ENCODE assay signal across 8 cellular contexts in the genomic region with DNA sequence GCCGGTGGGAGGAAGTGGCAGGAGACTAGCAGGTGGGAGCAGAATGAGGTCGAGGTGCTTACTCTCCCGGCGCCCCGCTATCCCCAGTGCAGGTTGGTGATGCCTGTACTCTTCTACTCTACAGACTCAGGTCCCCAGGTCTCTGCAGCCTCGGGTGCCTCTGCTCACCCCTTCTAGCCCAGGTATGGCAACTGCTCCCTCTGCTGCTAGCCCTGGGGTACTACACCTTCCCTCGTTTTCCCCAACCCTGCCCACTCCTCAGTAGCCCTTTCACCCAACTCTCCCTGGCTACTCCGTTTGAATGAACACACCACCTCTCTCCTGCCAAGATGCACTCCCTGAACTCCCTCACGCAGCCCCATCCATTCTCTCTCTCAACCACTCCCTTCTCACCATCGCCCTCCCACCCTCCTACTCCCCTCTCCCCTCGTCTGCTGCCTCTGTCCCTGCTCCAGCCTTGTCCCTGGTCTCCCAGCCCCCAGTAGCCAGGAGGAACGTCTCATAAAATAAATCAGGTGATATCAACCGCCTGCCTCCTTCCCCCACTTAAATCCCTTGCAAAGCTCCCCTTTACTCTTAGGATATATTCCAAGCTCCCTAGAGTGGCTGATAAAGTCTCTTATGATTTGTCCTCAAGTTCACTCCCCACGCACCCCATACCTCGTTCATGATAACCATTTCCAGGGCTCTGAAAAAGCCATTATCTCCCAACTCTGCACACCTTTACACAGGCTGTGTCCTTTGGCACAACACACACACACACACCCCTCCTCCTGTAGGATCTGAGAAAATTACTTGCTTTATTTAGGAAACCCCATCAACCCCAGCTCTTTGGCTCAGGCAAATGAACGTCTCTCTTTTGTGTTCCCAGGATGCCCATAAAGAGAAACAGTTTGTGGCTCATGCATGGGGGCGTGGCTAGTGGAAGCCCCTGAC. TPM values are rescaled to one million over a fixed set of nuclear protein-coding genes. Genes with fewer than 3 reads are reported as not detected.
DNase-seq lines count a peak whose midpoint lies in the region; ATAC-seq lines count a peak whose summit lies in the region.

No MANE protein-coding gene starts in this region.

- no peak overlapping the region for H3K27ac Mint-ChIP-seq in memory B cell

- no peak overlapping the region for H3K4me3 Mint-ChIP-seq in memory B cell

- H3K4me3 ChIP-seq in BLaER1 treated with 17β-estradiol and CSF1 and Interleukin-3, amounts not matched to agents 10 nM and 100 nM: peak overlapping the region in 6 of 10 experiments; percentile 40 to 64 (median 49); a peak in 9 of 20 replicates
- H3K4me3 ChIP-seq in HAP-1 (no peak overlapping the region; the same call in 1 of the 2 replicates), ectodermal cell (ENCODE audit: insufficient read depth, low read depth, low read length) (peak overlapping the region; percentile 24)

- peaks cover 39% of the 10 kb centered on the region for H3K27me3 Mint-ChIP-seq in memory B cell

- WGBS in ectodermal cell, 2 experiments: 6% methylated on average over 17 of the region's 17 CpGs

- no peak overlapping the region for H3K9ac ChIP-seq in BLaER1 treated with 17β-estradiol and CSF1 and Interleukin-3, amounts not matched to agents 10 nM and 100 nM

- ATAC-seq in memory B cell (ENCODE audit: low read depth) (peak; percentile 76), HG02759 (IDR thresholded peaks at IDR 0.05; ENCODE audit: unreplicated experiment) (no peak)

- peaks cover 63 to 95% (median 86%) of the 10 kb centered on the region in 11 experiments for H3K27me3 ChIP-seq in BLaER1 treated with 17β-estradiol and CSF1 and Interleukin-3, amounts not matched to agents 10 nM and 100 nM
- H3K27me3 ChIP-seq in HAP-1 (ENCODE audit: low read depth) (peaks cover 18% of the 10 kb centered on the region), ectodermal cell (ENCODE audit: control insufficient read depth, insufficient read depth, low read length, poor library complexity, severe bottlenecking) (peaks cover 36% of the 10 kb centered on the region)

- peak overlapping the region; percentile 88 to 99 (median 92) for H3K4me2 ChIP-seq in BLaER1 treated with 17β-estradiol and CSF1 and Interleukin-3, amounts not matched to agents 10 nM and 100 nM

- H3K9me3 Mint-ChIP-seq in memory B cell: peaks cover 5% of the 10 kb centered on the region

- in situ Hi-C loops in HAP-1 (cut with MboI; ENCODE audit: low sequenced_read_pairs): no loop called here

- H4K20me1 ChIP-seq in BLaER1 treated with 17β-estradiol and CSF1 and Interleukin-3, amounts not matched to agents 10 nM and 100 nM: peaks cover 0 to 48% (median 7%) of the 10 kb centered on the region in 11 experiments; a peak in 13 of 22 replicates

- no peak overlapping the region for H3K27ac ChIP-seq in BLaER1 treated with 17β-estradiol and CSF1 and Interleukin-3, amounts not matched to agents 10 nM and 100 nM
- H3K27ac ChIP-seq in ectodermal cell (ENCODE audit: insufficient read depth, low read depth, low read length, poor library complexity, severe bottlenecking): peak overlapping the region; percentile 82

- peaks cover 6% of the 10 kb centered on the region for H3K36me3 Mint-ChIP-seq in memory B cell

- peaks cover 14% of the 10 kb centered on the region for H3K4me1 Mint-ChIP-seq in memory B cell

- peak; percentile 70 to 90 for DNase-seq in HAP-1 (ENCODE audit: low spot score in 2 of 2)
- DNase-seq in NCI-H446 treated with DMSO at 0.1 percent for 48 hours (lab: John Stamatoyannopoulos, UW): peak; percentile 36
- DNase-seq in activated CD4-positive, alpha-beta T cell treated with anti-CD3 and anti-CD28 coated beads, Interleukin-2, amount 50 U/mL, for 4 hours: peak; percentile 62 to 67
- DNase-seq in memory B cell (ENCODE audit: low spot score in 2 of 2): peak; percentile 59 to 72
- peak; percentile 34 to 47 for DNase-seq in stimulated activated CD8-positive, alpha-beta memory T cell treated with anti-CD3 and anti-CD28 coated beads, Interleukin-2, amount 100 ng/mL, for 1 hour (ENCODE audit: low read depth in 2 of 2)

- peaks cover 0 to 12% (median 7%) of the 10 kb centered on the region in 11 experiments; a peak in 13 of 22 replicates for H3K9me3 ChIP-seq in BLaER1 treated with 17β-estradiol and CSF1 and Interleukin-3, amounts not matched to agents 10 nM and 100 nM (replicated peaks in 1 of 11)
- H3K9me3 ChIP-seq in HAP-1 (no peaks in the 10 kb centered on the region), ectodermal cell (ENCODE audit: control insufficient read depth, low read length) (no peaks in the 10 kb centered on the region)

- peaks cover 35 to 42% (median 39%) of the 10 kb centered on the region in 10 experiments for H3K4me1 ChIP-seq in BLaER1 treated with 17β-estradiol and CSF1 and Interleukin-3, amounts not matched to agents 10 nM and 100 nM
- H3K4me1 ChIP-seq in HAP-1 (peaks cover 16% of the 10 kb centered on the region), ectodermal cell (ENCODE audit: control insufficient read depth, insufficient read depth, low read length) (peaks cover 27% of the 10 kb centered on the region)

- no peaks in the 10 kb centered on the region for H3K36me3 ChIP-seq in BLaER1 treated with 17β-estradiol and CSF1 and Interleukin-3, amounts not matched to agents 10 nM and 100 nM
- H3K36me3 ChIP-seq in HAP-1 (replicated peaks): no peaks in the 10 kb centered on the region
- no peaks in the 10 kb centered on the region for H3K36me3 ChIP-seq in ectodermal cell (ENCODE audit: control insufficient read depth, insufficient read depth, low read length)

RNA-seq across cellular contexts. Expression of a gene that starts 8.2 kb away (rescaled TPM):
- 82.5 TPM for polyA plus RNA-seq in ectodermal cell (2013, experiment 1 of 4)
- 80.8 TPM for polyA plus RNA-seq in ectodermal cell (2013, experiment 2 of 4)
- polyA plus RNA-seq in ectodermal cell (2013, experiment 3 of 4): 81.3 TPM
- 86.6 TPM for polyA plus RNA-seq in ectodermal cell (2013, experiment 4 of 4)

RNA-seq across cellular contexts. Expression of a gene that starts 44.2 kb away (rescaled TPM):
- 9.8 TPM for polyA plus RNA-seq in ectodermal cell (2013, experiment 1 of 4)
- polyA plus RNA-seq in ectodermal cell (2013, experiment 2 of 4): 8.2 TPM
- polyA plus RNA-seq in ectodermal cell (2013, experiment 3 of 4): 10.0 TPM
- polyA plus RNA-seq in ectodermal cell (2013, experiment 4 of 4): 7.9 TPM

RNA-seq across cellular contexts. Expression of a gene that starts 56.5 kb away (rescaled TPM):
- polyA plus RNA-seq in ectodermal cell (2013, experiment 1 of 4): 29.3 TPM
- 26.5 TPM for polyA plus RNA-seq in ectodermal cell (2013, experiment 2 of 4)
- 29.7 TPM for polyA plus RNA-seq in ectodermal cell (2013, experiment 3 of 4)
- polyA plus RNA-seq in ectodermal cell (2013, experiment 4 of 4): 29.4 TPM
